ENCODE assay signal across 15 cellular contexts in the genomic region with DNA sequence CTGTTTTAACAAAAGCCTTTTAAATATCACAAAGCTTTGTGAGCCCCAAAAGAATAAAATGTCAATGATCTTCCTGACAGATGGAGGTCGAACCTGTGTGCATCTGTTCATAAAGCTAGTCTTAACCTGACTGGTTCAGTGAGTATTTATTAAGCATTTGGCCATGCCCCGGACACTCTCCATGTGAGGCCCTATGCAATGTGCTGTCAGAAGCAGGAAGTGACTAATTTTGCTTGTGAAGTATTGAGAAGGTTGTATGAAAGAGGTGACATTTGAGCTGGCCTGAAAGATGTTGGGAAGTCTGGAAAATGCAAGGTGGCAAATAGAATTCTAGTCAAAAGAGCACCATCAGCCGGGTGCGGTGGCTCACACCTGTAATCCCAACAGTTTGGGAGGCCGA.
"Had no signal": no experiment of that assay in that cellular context is flagged by ENCODE, and none has a peak within 500 bp of the region (broad histone marks: within the 10 kb centered on the region; RNA-seq: fewer than 3 reads in every experiment).

No MANE protein-coding gene starts in this region.

- H3K27ac ChIP-seq: sigmoid colon had no signal

- H3K9me3 Mint-ChIP-seq: activated CD4-positive, alpha-beta T cell treated with anti-CD3 and anti-CD28 coated beads, Interleukin-2, amount 10 ng/mL, durations not matched to agents 24 days and 14 days; activated naive CD8-positive, alpha-beta T cell treated with anti-CD3 and anti-CD28 coated beads, Interleukin-2, amount 50 U/mL, for 24 hours; effector memory CD8-positive, alpha-beta T cell had no signal

- H3K36me3 Mint-ChIP-seq: type B pancreatic cell had no signal

- H3K4me3 Mint-ChIP-seq: activated B cell treated with CpG ODN at 0.5 μM for 24 hours; activated CD4-positive, alpha-beta T cell treated with anti-CD3 and anti-CD28 coated beads, Interleukin-2, amount 10 ng/mL, durations not matched to agents 24 days and 14 days; activated naive CD8-positive, alpha-beta T cell treated with anti-CD3 and anti-CD28 coated beads, Interleukin-2, amount 50 U/mL, for 24 hours; activated T-helper 1 cell treated with anti-CD3 and anti-CD28 coated beads, Interleukin-12 subunit alpha, Interleukin-12 subunit beta, Interleukin-2, Interleukin-4 antibody, amounts not matched to agents 30 ng/mL and 10 ng/mL and 1 ng/mL, durations not matched to agents 14 hours and 24 hours and 36 hours; effector memory CD8-positive, alpha-beta T cell; nephron; type B pancreatic cell had no signal

- H3K4me3 ChIP-seq: sigmoid colon had no signal

- H3K27me3 Mint-ChIP-seq: activated B cell treated with CpG ODN at 0.5 μM for 24 hours; activated CD4-positive, alpha-beta T cell treated with anti-CD3 and anti-CD28 coated beads, Interleukin-2, amount 10 ng/mL, durations not matched to agents 24 days and 14 days; effector memory CD8-positive, alpha-beta T cell; type B pancreatic cell had no signal

- H3K4me1 Mint-ChIP-seq: activated B cell treated with CpG ODN at 0.5 μM for 24 hours; activated CD4-positive, alpha-beta T cell treated with anti-CD3 and anti-CD28 coated beads, Interleukin-2, amount 10 ng/mL, durations not matched to agents 24 days and 14 days; activated naive CD8-positive, alpha-beta T cell treated with anti-CD3 and anti-CD28 coated beads, Interleukin-2, amount 50 U/mL, for 24 hours; nephron had no signal

- H3K9me3 ChIP-seq: sigmoid colon had no signal

- H3K27ac Mint-ChIP-seq: activated B cell treated with CpG ODN at 0.5 μM for 24 hours; activated CD4-positive, alpha-beta T cell treated with anti-CD3 and anti-CD28 coated beads, Interleukin-2, amount 10 ng/mL, durations not matched to agents 24 days and 14 days; activated naive CD8-positive, alpha-beta T cell treated with anti-CD3 and anti-CD28 coated beads, Interleukin-2, amount 50 U/mL, for 24 hours; activated T-helper 1 cell treated with anti-CD3 and anti-CD28 coated beads, Interleukin-12 subunit alpha, Interleukin-12 subunit beta, Interleukin-2, Interleukin-4 antibody, amounts not matched to agents 30 ng/mL and 10 ng/mL and 1 ng/mL, durations not matched to agents 14 hours and 24 hours and 36 hours; effector memory CD8-positive, alpha-beta T cell; nephron; type B pancreatic cell had no signal

- H3K4me1 ChIP-seq: sigmoid colon had no signal

- H3K27me3 ChIP-seq: sigmoid colon had no signal

- H3K36me3 ChIP-seq: sigmoid colon had no signal

- DNase-seq: activated B cell treated with CpG ODN at 0.5 μM for 24 hours; activated CD4-positive, alpha-beta T cell treated with anti-CD3 and anti-CD28 coated beads, Interleukin-2, amount 10 ng/mL, durations not matched to agents 24 days and 14 days; activated naive CD4-positive, alpha-beta T cell; activated naive CD8-positive, alpha-beta T cell treated with anti-CD3 and anti-CD28 coated beads, Interleukin-2, amount 50 U/mL, for 24 hours; caudate nucleus; cortex of kidney; effector memory CD8-positive, alpha-beta T cell; occipital lobe; sigmoid colon; stimulated activated CD4-positive, alpha-beta T cell treated with anti-CD3 and anti-CD28 coated beads, Interleukin-2, amount 100 ng/mL, for 24 hours; stimulated activated naive CD4-positive, alpha-beta T cell; T-helper 2 cell had no signal
